Comparison of ENCODE assay signal across 8 cellular contexts in the genomic region with DNA sequence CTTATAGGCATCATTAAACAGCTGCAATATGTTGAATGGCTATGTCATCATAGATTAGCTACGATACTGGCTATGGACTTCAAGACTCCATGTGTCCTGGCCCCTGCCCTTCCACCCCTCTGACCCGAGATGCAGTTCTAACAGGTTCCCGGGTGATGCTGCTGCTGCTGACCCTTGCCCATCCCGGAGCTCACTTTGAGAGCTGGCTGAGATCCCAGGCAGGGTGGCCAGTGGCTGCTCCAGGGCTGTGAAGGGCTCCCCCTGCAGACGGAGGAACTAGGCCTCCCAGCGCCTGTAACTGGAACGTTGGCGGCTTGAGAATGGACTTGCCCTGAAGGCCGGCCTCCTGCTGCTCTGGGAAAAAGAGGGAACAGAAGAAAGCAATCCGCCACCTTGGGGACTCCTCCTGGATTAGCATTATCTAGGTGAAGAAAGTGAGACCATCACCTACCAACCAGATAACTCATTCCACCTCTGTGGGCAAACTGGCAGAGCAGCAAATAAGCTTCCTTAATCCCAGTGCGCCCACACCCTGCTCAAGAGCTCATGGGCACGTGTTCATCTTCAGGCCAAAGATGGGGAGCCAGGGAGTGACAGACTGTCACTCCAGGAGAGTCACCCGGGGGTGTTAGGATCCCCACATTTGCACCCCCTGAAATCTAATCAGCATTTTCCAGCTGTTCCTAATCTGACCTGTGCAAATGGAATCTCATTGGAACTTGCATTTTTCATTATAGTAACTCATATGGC. TPM values are rescaled to one million over a fixed set of nuclear protein-coding genes. Genes with fewer than 3 reads are reported as not detected.
DNase-seq lines count a peak whose midpoint lies in the region; ATAC-seq and TF ChIP-seq lines count a peak whose summit lies in the region.

No MANE protein-coding gene starts in this region.

- no peak overlapping the region for H3K27ac ChIP-seq in AG04450 (ENCODE audit: low read depth, low read length)

- no peaks in the 10 kb centered on the region for H3K9me3 ChIP-seq in AG04450 (ENCODE audit: control insufficient read depth, insufficient read depth, low read length)

- H3K36me3 Mint-ChIP-seq in activated CD4-positive, alpha-beta T cell treated with anti-CD3 and anti-CD28 coated beads, Interleukin-2, amount 10 ng/mL, durations not matched to agents 7 days and 5 days (ENCODE audit: low read depth): no peaks in the 10 kb centered on the region

- DNase-seq in AG04450 (ENCODE audit: low read depth, low spot score) (no peak), H7 (peak; percentile 93), islet precursor cell (peak; percentile 88)
- DNase-seq in activated CD4-positive, alpha-beta T cell treated with anti-CD3 and anti-CD28 coated beads, Interleukin-2, amount 10 ng/mL, durations not matched to agents 7 days and 5 days: no peak
- no peak for DNase-seq in activated CD4-positive, CD25-positive, alpha-beta regulatory T cell treated with anti-CD3 and anti-CD28 coated beads, Interleukin-2, amount 50 U/mL, for 72 hours

- no peaks in the 10 kb centered on the region for H3K4me1 Mint-ChIP-seq in activated CD4-positive, alpha-beta T cell treated with anti-CD3 and anti-CD28 coated beads, Interleukin-2, amount 10 ng/mL, durations not matched to agents 7 days and 5 days

- no peaks in the 10 kb centered on the region for H3K27me3 Mint-ChIP-seq in activated CD4-positive, alpha-beta T cell treated with anti-CD3 and anti-CD28 coated beads, Interleukin-2, amount 10 ng/mL, durations not matched to agents 7 days and 5 days

- POLR2A ChIA-PET in AG04450 (lab: Yijun Ruan, JAX): no interaction called here
- POLR2A ChIA-PET in activated CD4-positive, alpha-beta T cell treated with anti-CD3 and anti-CD28 coated beads, Interleukin-2, amount 10 ng/mL, durations not matched to agents 7 days and 5 days (lab: Charles Lee): no interaction called here

- no peak for ATAC-seq in GM18907 (IDR thresholded peaks at IDR 0.05; ENCODE audit: unreplicated experiment)
- ATAC-seq in GM18909 (IDR thresholded peaks at IDR 0.05; ENCODE audit: poor library complexity, unreplicated experiment): no peak

- H3K4me3 ChIP-seq in AG04450 (ENCODE audit: low read depth, low read length): no peak overlapping the region
- H3K4me3 ChIP-seq in H7 (ENCODE audit: insufficient read depth, low read depth, low read length): no peak overlapping the region
- no peak overlapping the region for H3K4me3 ChIP-seq in WI38 (ENCODE audit: low read depth, low read length)

- H3K36me3 ChIP-seq in H7 (replicated peaks; ENCODE audit: control insufficient read depth, insufficient read depth, low read length): no peaks in the 10 kb centered on the region

- peak; percentile 44 for TF ChIP-seq CTCF in AG04450 (IDR thresholded peaks at IDR 0.05; ENCODE audit: low read depth, low read length)
- peak; percentile 23; the same call in 1 of the 2 replicates for TF ChIP-seq CTCF in WI38 (IDR thresholded peaks at IDR 0.05; ENCODE audit: low read depth, low read length)

- no peak overlapping the region for H3K27ac Mint-ChIP-seq in activated CD4-positive, alpha-beta T cell treated with anti-CD3 and anti-CD28 coated beads, Interleukin-2, amount 10 ng/mL, durations not matched to agents 7 days and 5 days

- peaks cover 4% of the 10 kb centered on the region for H3K27me3 ChIP-seq in AG04450 (ENCODE audit: control insufficient read depth, insufficient read depth, low read length)
- H3K27me3 ChIP-seq in H7 (ENCODE audit: control insufficient read depth, insufficient read depth, low read length): no peaks in the 10 kb centered on the region

- no peaks in the 10 kb centered on the region for H3K9me3 Mint-ChIP-seq in activated CD4-positive, alpha-beta T cell treated with anti-CD3 and anti-CD28 coated beads, Interleukin-2, amount 10 ng/mL, durations not matched to agents 7 days and 5 days

- no peak overlapping the region for H3K4me3 Mint-ChIP-seq in activated CD4-positive, alpha-beta T cell treated with anti-CD3 and anti-CD28 coated beads, Interleukin-2, amount 10 ng/mL, durations not matched to agents 7 days and 5 days

- CTCF ChIA-PET in AG04450 (lab: Charles Lee): interaction anchor here (0.6 to 10.7 kb wide), 14 partner anchors 11 to 572 kb away, joined by 3 to 116 read pairs (median 4); no protein-coding TSS in a partner anchor
- CTCF ChIA-PET in activated CD4-positive, alpha-beta T cell treated with anti-CD3 and anti-CD28 coated beads, Interleukin-2, amount 10 ng/mL, durations not matched to agents 7 days and 5 days (lab: Charles Lee): interaction anchor here (0.6 to 2.5 kb wide), 9 partner anchors 19 to 404 kb away, joined by 3 to 8 read pairs (median 3); no protein-coding TSS in a partner anchor

RNA-seq across cellular contexts. Expression of a gene that starts 56.8 kb away (rescaled TPM):
- polyA plus RNA-seq in AG04450 (2011; rRNA removed): 17.1 and 18.0 TPM in 2 replicates
- polyA minus RNA-seq in AG04450 (2011; rRNA and poly(A)+ RNA removed): 19.3 and 31.8 TPM in 2 replicates
- 5.0 and 6.6 TPM in 2 replicates for total RNA-seq in H7 (2014; rRNA removed; shearing (Covaris generic))
- total RNA-seq in activated CD4-positive, alpha-beta T cell treated with anti-CD3 and anti-CD28 coated beads, Interleukin-2, amount 10 ng/mL, durations not matched to agents 7 days and 5 days: 100 to 1,000 TPM; 121 to 129 TPM

Comparison
In these comparisons a context has a peak if more than half of its experiments do, and no peak if none do; other contexts are left out.
1. DNase-seq: peak in H7 (single experiment) and islet precursor cell (single experiment); none in AG04450 (single experiment), activated CD4-positive, alpha-beta T cell treated with anti-CD3 and anti-CD28 coated beads, Interleukin-2, amount 10 ng/mL, durations not matched to agents 7 days and 5 days (single experiment) and activated CD4-positive, CD25-positive, alpha-beta regulatory T cell treated with anti-CD3 and anti-CD28 coated beads, Interleukin-2, amount 50 U/mL, for 72 hours (single experiment).
2. RNA of a gene that starts 56.8 kb away (total RNA-seq): 121 to 129 TPM in activated CD4-positive, alpha-beta T cell treated with anti-CD3 and anti-CD28 coated beads, Interleukin-2, amount 10 ng/mL, durations not matched to agents 7 days and 5 days; 5.0 to 6.6 TPM in H7; every median in the first group is over 10 times any median in the second.